In the genomic region with DNA sequence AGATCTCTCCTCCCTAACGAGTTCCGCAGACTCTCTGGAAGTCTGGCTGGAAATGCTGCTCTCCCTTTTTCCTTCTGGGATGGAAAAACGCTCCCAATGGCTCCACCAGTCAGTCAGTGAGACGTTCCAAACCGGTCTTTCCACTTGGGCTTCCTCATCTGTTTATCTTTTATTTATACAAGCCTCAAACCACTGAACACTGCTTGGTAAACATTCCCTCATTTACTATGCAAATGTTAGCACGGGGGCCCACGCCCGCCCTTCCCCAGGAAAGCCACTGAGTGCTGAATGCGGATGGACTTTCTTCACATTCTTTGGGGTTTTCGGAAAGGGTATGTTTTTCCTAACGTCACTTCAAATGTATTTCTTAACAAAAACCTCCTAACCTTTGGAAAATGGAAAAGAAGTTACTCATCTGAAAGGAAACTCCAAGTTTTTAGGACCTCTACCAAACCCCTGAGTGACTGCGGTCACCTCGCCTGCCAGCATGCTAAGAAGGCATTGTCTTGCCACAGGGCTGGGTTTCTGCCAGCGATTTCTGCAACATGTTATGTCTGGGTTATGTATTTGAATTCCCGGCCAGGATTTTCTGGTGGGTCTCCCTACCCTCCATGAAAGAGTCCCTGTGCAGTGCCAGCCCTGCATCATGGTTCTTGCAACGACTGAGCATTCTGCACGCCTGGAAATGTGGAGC, we compare ENCODE assay signal across 9 cellular contexts. TPM values are rescaled to one million over a fixed set of nuclear protein-coding genes. Genes with fewer than 3 reads are reported as not detected.
DNase-seq lines count a peak whose midpoint lies in the region; ATAC-seq and TF ChIP-seq lines count a peak whose summit lies in the region.
"Had no signal": no experiment of that assay in that cellular context is flagged by ENCODE, and none has a peak within 500 bp of the region (broad histone marks: within the 10 kb centered on the region; RNA-seq: fewer than 3 reads in every experiment).

No MANE protein-coding gene starts in this region.

- peaks cover 41% of the 10 kb centered on the region for H3K4me1 ChIP-seq in Loucy (ENCODE audit: insufficient read depth, low read length, poor library complexity, severe bottlenecking)
- H3K4me1 ChIP-seq in right lobe of liver = peaks cover 0 to 39% (median 23%) of the 10 kb centered on the region in 4 donors
- peaks cover 13% of the 10 kb centered on the region for H3K4me1 ChIP-seq in effector memory CD4-positive, alpha-beta T cell (ENCODE audit: control insufficient read depth, insufficient read depth, low read length, poor library complexity, severe bottlenecking)

- TF ChIP-seq CTCF in Loucy (conservative IDR thresholded peaks at IDR 0.05; ENCODE audit: low read length) (no peak), astrocyte of the spinal cord (IDR thresholded peaks at IDR 0.05; ENCODE audit: low read depth, low read length) (no peak), right lobe of liver (IDR thresholded peaks at IDR 0.05) (no peak), GM13976 (IDR thresholded peaks at IDR 0.05; ENCODE audit: borderline replicate concordance, control extremely low read depth, extremely low read depth, insufficient read depth, missing control alignments) (no peak)

- H3K4me1 Mint-ChIP-seq in activated CD8-positive, alpha-beta T cell treated with anti-CD3 and anti-CD28 coated beads, Interleukin-2, amount 10 ng/mL, durations not matched to agents 7 days and 5 days (ENCODE audit: low read depth) = peaks cover 22% of the 10 kb centered on the region

- H3K79me2 ChIP-seq in Loucy (ENCODE audit: insufficient read depth, low read length) = no peaks in the 10 kb centered on the region

- TF ChIP-seq POLR2A in right lobe of liver (IDR thresholded peaks at IDR 0.05) = peak; percentile 34

- intact Hi-C loops in right lobe of liver (cut with DNase I) = no loop called here

- H3K27me3 ChIP-seq in Loucy (ENCODE audit: insufficient read depth, low read length, poor library complexity, severe bottlenecking) = no peaks in the 10 kb centered on the region
- no peaks in the 10 kb centered on the region for H3K27me3 ChIP-seq in right lobe of liver
- no peaks in the 10 kb centered on the region for H3K27me3 ChIP-seq in effector memory CD4-positive, alpha-beta T cell (replicated peaks; ENCODE audit: control insufficient read depth, insufficient read depth, low read length, poor library complexity, severe bottlenecking)

- no peaks in the 10 kb centered on the region for H3K9me3 Mint-ChIP-seq in activated CD8-positive, alpha-beta T cell treated with anti-CD3 and anti-CD28 coated beads, Interleukin-2, amount 10 ng/mL, durations not matched to agents 7 days and 5 days (ENCODE audit: insufficient read depth)

- peak overlapping the region; percentile 14 for H3K9ac ChIP-seq in Loucy (ENCODE audit: low read depth, low read length, poor library complexity, severe bottlenecking)

- peaks cover 23% of the 10 kb centered on the region for H3K27me3 Mint-ChIP-seq in activated CD8-positive, alpha-beta T cell treated with anti-CD3 and anti-CD28 coated beads, Interleukin-2, amount 10 ng/mL, durations not matched to agents 7 days and 5 days (ENCODE audit: low read depth)

- H3F3A ChIP-seq in Loucy (ENCODE audit: low read depth) = peaks cover 17% of the 10 kb centered on the region

- no peak overlapping the region for H2AFZ ChIP-seq in Loucy (ENCODE audit: low read length)

- no peaks in the 10 kb centered on the region for H4K20me1 ChIP-seq in Loucy (ENCODE audit: insufficient read depth, low read length, poor library complexity, severe bottlenecking)

- peak overlapping the region; percentile 1 to 49 (median 36) for H3K27ac ChIP-seq in right lobe of liver
- H3K27ac ChIP-seq in effector memory CD4-positive, alpha-beta T cell (ENCODE audit: insufficient read depth, low read length, poor library complexity, severe bottlenecking) = no peak overlapping the region

- 19% methylated on average over 13 of the region's 17 CpGs for WGBS in right lobe of liver (ENCODE audit: insufficient coverage, low coverage, low lambda C conversion rate, missing lambda C conversion rate)

- no peak overlapping the region for H3K4me2 ChIP-seq in Loucy (ENCODE audit: low read depth, low read length, poor library complexity, severe bottlenecking)

- no peak overlapping the region for H3K27ac Mint-ChIP-seq in activated CD8-positive, alpha-beta T cell treated with anti-CD3 and anti-CD28 coated beads, Interleukin-2, amount 10 ng/mL, durations not matched to agents 7 days and 5 days

- no peaks in the 10 kb centered on the region for H3K36me3 Mint-ChIP-seq in activated CD8-positive, alpha-beta T cell treated with anti-CD3 and anti-CD28 coated beads, Interleukin-2, amount 10 ng/mL, durations not matched to agents 7 days and 5 days (ENCODE audit: low read depth)

- no peak overlapping the region for H3K4me3 Mint-ChIP-seq in activated CD8-positive, alpha-beta T cell treated with anti-CD3 and anti-CD28 coated beads, Interleukin-2, amount 10 ng/mL, durations not matched to agents 7 days and 5 days

- no peaks in the 10 kb centered on the region for H3K36me3 ChIP-seq in Loucy (ENCODE audit: insufficient read depth, low read length)
- no peaks in the 10 kb centered on the region for H3K36me3 ChIP-seq in right lobe of liver
- no peaks in the 10 kb centered on the region for H3K36me3 ChIP-seq in effector memory CD4-positive, alpha-beta T cell (ENCODE audit: control insufficient read depth, insufficient read depth, low read length)

- no peaks in the 10 kb centered on the region for H3K9me3 ChIP-seq in Loucy (ENCODE audit: insufficient read depth, low read depth, low read length)
- H3K9me3 ChIP-seq in right lobe of liver = no peaks in the 10 kb centered on the region
- no peaks in the 10 kb centered on the region for H3K9me3 ChIP-seq in effector memory CD4-positive, alpha-beta T cell (ENCODE audit: control insufficient read depth, low read length)

- in situ Hi-C loops in astrocyte of the spinal cord (cut with HindIII; ENCODE audit: low sequenced_read_pairs) = no loop called here
- in situ Hi-C loops in GM13976 (cut with MboI; ENCODE audit: low sequenced_read_pairs, unreplicated experiment) = no loop called here

- DNase-seq in AG08396 (ENCODE audit: low spot score) (peak; percentile 83), astrocyte of the spinal cord (ENCODE audit: low read depth, low spot score) (peak; percentile 87), right lobe of liver (peak in 1 of 3 donors; percentile 65), GM13976 (ENCODE audit: low spot score) (no peak)
- no peak for DNase-seq in stimulated activated CD8-positive, alpha-beta memory T cell treated with anti-CD3 and anti-CD28 coated beads, Interleukin-4, amount 100 ng/mL, for 48 hours
- no peak for DNase-seq in effector memory CD4-positive, alpha-beta T cell
- no peak for DNase-seq in activated CD8-positive, alpha-beta T cell treated with anti-CD3 and anti-CD28 coated beads, Interleukin-2, amount 10 ng/mL, durations not matched to agents 7 days and 5 days

- ATAC-seq in right lobe of liver = peak in 3 of 4 donors; percentile 11 to 48 (median 34)
- ATAC-seq in activated CD8-positive, alpha-beta T cell treated with anti-CD3 and anti-CD28 coated beads, Interleukin-2, amount 10 ng/mL, durations not matched to agents 7 days and 5 days = no peak

- POLR2A ChIA-PET in activated CD8-positive, alpha-beta T cell treated with anti-CD3 and anti-CD28 coated beads, Interleukin-2, amount 10 ng/mL, durations not matched to agents 7 days and 5 days (lab: Charles Lee) = no interaction called here

- CTCF ChIA-PET in activated CD8-positive, alpha-beta T cell treated with anti-CD3 and anti-CD28 coated beads, Interleukin-2, amount 10 ng/mL, durations not matched to agents 7 days and 5 days (lab: Charles Lee) = interaction anchor here (1.2 kb wide), 1 partner anchor 60 kb away, joined by 3 read pairs; no protein-coding TSS in a partner anchor

- no peak overlapping the region for H3K4me3 ChIP-seq in Loucy (ENCODE audit: low read length, poor library complexity, severe bottlenecking)
- no peak overlapping the region for H3K4me3 ChIP-seq in astrocyte of the spinal cord (ENCODE audit: low read depth, low read length)
- no peak overlapping the region for H3K4me3 ChIP-seq in right lobe of liver
- H3K4me3 ChIP-seq in effector memory CD4-positive, alpha-beta T cell (ENCODE audit: insufficient read depth, low read depth, low read length, poor library complexity, severe bottlenecking) = no peak overlapping the region

- no peaks in the 10 kb centered on the region for H3K9me2 ChIP-seq in Loucy (replicated peaks; ENCODE audit: low read depth, low read length)

RNA-seq across cellular contexts. Expression of a gene that starts 14.0 kb away (rescaled TPM):
- 1 to 10 TPM in 2 of 6 experiments, under 1 TPM in 2, not detected in 2; 0.06 to 1.2 (median 0.75) TPM for total RNA-seq in right lobe of liver
- total RNA-seq in activated CD8-positive, alpha-beta T cell treated with anti-CD3 and anti-CD28 coated beads, Interleukin-2, amount 10 ng/mL, durations not matched to agents 7 days and 5 days = not detected
- total RNA-seq: epithelial cell of proximal tubule had no signal

RNA-seq across cellular contexts. Expression of a gene that starts 47.0 kb away (rescaled TPM):
- 10 to 100 TPM in 4 of 6 experiments, 1 to 10 TPM in 2; 3.0 to 28.5 (median 11.2) TPM for total RNA-seq in right lobe of liver
- total RNA-seq in activated CD8-positive, alpha-beta T cell treated with anti-CD3 and anti-CD28 coated beads, Interleukin-2, amount 10 ng/mL, durations not matched to agents 7 days and 5 days = 10 to 100 TPM; 19.5 to 23.6 TPM

Comparison
In these comparisons a context has a peak if more than half of its experiments do, and no peak if none do; other contexts are left out.
1. DNase-seq: peak in AG08396 (single experiment) and astrocyte of the spinal cord (single experiment); none in stimulated activated CD8-positive, alpha-beta memory T cell treated with anti-CD3 and anti-CD28 coated beads, Interleukin-4, amount 100 ng/mL, for 48 hours (single experiment), effector memory CD4-positive, alpha-beta T cell (0 of 3), GM13976 (single experiment) and activated CD8-positive, alpha-beta T cell treated with anti-CD3 and anti-CD28 coated beads, Interleukin-2, amount 10 ng/mL, durations not matched to agents 7 days and 5 days (single experiment).